2 cellular contexts compared by ENCODE assay signal in genomic region chr13:110474713-110475112, GRCh38.
TF ChIP-seq lines count a peak whose summit lies in the region.

No MANE protein-coding gene starts in this region.

TF ChIP-seq in K562, 482 proteins besides CTCF, POLR2A, EP300 and RAD21:
- TF ChIP-seq BHLHE40 (IDR thresholded peaks at IDR 0.05; ENCODE audit: low read length): peak; percentile 44; the same call in 1 of the 2 replicates
- peak; percentile 57; the same call in 1 of the 2 replicates for TF ChIP-seq MAX (CRISPR knock-in tag; IDR thresholded peaks at IDR 0.05)
- no peak for TF ChIP-seq ZNF232 (CRISPR knock-in tag; IDR thresholded peaks at IDR 0.05)
- no peak for TF ChIP-seq ZNF124 (CRISPR knock-in tag; IDR thresholded peaks at IDR 0.05)
- TF ChIP-seq BRD4 (IDR thresholded peaks at IDR 0.05): no peak
- no peak for TF ChIP-seq ZNF347 (CRISPR knock-in tag; IDR thresholded peaks at IDR 0.05; ENCODE audit: low read depth)
- no peak for TF ChIP-seq CREB1 (IDR thresholded peaks at IDR 0.05)
- no peak for TF ChIP-seq CREB1 (CRISPR knock-in tag; IDR thresholded peaks at IDR 0.05)
- TF ChIP-seq ILF3 (IDR thresholded peaks at IDR 0.05; ENCODE audit: borderline replicate concordance): no peak
- peak; percentile 40; the same call in 1 of the 2 replicates for TF ChIP-seq USF1 (CRISPR knock-in tag; IDR thresholded peaks at IDR 0.05)
- no peak for TF ChIP-seq AFF1 (IDR thresholded peaks at IDR 0.05; ENCODE audit: low read depth in 1 of 2, partially characterized antibody in 2 of 2)
- TF ChIP-seq E2F8 (IDR thresholded peaks at IDR 0.05; ENCODE audit: low read depth, partially characterized antibody): no peak
- no peak for TF ChIP-seq KAT2B (IDR thresholded peaks at IDR 0.05; ENCODE audit: low read depth, low read length)
- TF ChIP-seq PATZ1 (CRISPR knock-in tag; IDR thresholded peaks at IDR 0.05; ENCODE audit: borderline replicate concordance): no peak
- TF ChIP-seq GATAD2B (IDR thresholded peaks at IDR 0.05; ENCODE audit: borderline replicate concordance): no peak

TF ChIP-seq in HEK293T, 16 proteins besides CTCF, POLR2A, EP300 and RAD21:
- TF ChIP-seq ELF4 (IDR thresholded peaks at IDR 0.05): no peak
- no peak for TF ChIP-seq PKNOX1 (IDR thresholded peaks at IDR 0.05)
- TF ChIP-seq HDGF (IDR thresholded peaks at IDR 0.05; ENCODE audit: borderline replicate concordance): no peak
- no peak for TF ChIP-seq FOXA1 (IDR thresholded peaks at IDR 0.05)
- no peak for TF ChIP-seq ZNF384 (IDR thresholded peaks at IDR 0.05)
- TF ChIP-seq BHLHE40 (IDR thresholded peaks at IDR 0.05; ENCODE audit: borderline replicate concordance): no peak
- no peak for TF ChIP-seq L3MBTL2 (conservative IDR thresholded peaks at IDR 0.05)
- TF ChIP-seq TARDBP (IDR thresholded peaks at IDR 0.05): no peak
- TF ChIP-seq CTBP1 (IDR thresholded peaks at IDR 0.05; ENCODE audit: borderline replicate concordance): no peak
- TF ChIP-seq SP1 (IDR thresholded peaks at IDR 0.05): no peak
